ENCODE assay signal across 8 cellular contexts in the genomic region with DNA sequence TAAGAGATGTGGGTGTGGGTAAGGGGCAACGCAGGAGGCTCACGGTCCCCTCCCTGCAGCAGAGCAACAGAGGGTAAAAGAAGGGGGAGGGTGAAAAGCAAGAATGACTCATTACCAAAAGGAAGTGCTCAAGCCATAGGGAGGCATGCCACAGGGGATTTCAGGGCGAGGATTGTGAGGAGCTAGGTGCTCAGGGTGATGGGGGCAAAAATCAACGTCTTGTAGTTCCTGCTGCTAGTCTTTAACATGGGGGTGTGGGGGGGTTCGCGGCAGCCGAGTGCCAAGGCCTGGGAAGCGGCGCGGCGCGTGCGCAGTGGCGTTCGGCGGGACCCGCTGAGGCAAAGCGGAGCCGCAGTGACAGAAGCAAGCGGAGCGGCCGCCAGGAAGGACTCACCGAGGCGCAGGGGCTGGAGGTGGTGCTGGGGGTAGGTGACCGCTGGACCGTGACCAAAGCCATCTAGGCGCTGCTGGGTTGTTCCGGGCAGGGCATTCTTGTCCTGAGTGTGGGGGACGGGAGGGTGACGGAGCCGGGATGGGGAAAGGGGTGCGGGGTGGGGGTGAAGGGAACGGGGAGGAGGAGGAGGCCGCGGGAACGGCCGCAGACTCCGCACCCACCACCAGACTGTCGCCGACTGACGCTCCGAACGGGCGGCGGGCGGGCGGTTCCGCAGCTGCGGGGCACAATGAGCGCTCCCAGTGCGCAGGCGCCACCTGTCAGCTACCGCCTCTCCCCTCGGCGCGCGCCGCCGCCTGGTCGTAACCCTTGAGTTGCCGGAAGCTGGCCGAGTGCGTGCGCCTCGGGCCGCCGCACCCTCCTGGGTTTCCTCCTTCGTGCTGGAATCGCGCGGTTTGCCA. TPM values are rescaled to one million over a fixed set of nuclear protein-coding genes. Genes with fewer than 3 reads are reported as not detected.
DNase-seq lines count a peak whose midpoint lies in the region; ATAC-seq and TF ChIP-seq lines count a peak whose summit lies in the region.

Gene SSH2 (minus strand): TSS at position 685 of the 855 bp plus-strand sequence. CDS start 228 bp downstream, at position 457.

- H3K4me3 ChIP-seq in AG09309 (ENCODE audit: control insufficient read depth, low read depth, low read length), result peak within 1 kb of the TSS; percentile 72

- TF ChIP-seq CTCF in AG09309 (IDR thresholded peaks at IDR 0.05; ENCODE audit: control insufficient read depth, insufficient read depth, low read depth, low read length, missing control alignments), result no peak
- TF ChIP-seq CTCF in chondrocyte (IDR thresholded peaks at IDR 0.05), result no peak

- peaks cover 30% of the 10 kb centered on the region for H3K4me1 Mint-ChIP-seq in activated CD4-positive, alpha-beta T cell treated with anti-CD3 and anti-CD28 coated beads for 36 hours
- H3K4me1 Mint-ChIP-seq in chondrocyte (ENCODE audit: low read depth), result peaks cover 21% of the 10 kb centered on the region

- no peaks in the 10 kb centered on the region for H3K27me3 ChIP-seq in layer of hippocampus (ENCODE audit: control insufficient read depth, insufficient read depth, low read length)

- H3K9me3 Mint-ChIP-seq in activated CD4-positive, alpha-beta T cell treated with anti-CD3 and anti-CD28 coated beads for 36 hours (ENCODE audit: low read depth), result no peaks in the 10 kb centered on the region
- no peaks in the 10 kb centered on the region for H3K9me3 Mint-ChIP-seq in chondrocyte (ENCODE audit: low read depth)

- POLR2A ChIA-PET in activated CD4-positive, alpha-beta T cell treated with anti-CD3 and anti-CD28 coated beads for 36 hours (lab: Charles Lee), result interaction anchor here (0.6 to 1.4 kb wide), 4 partner anchors 88 to 313 kb away, joined by 3 to 5 read pairs (median 4); no protein-coding TSS in a partner anchor

- intact Hi-C loops in activated CD4-positive, alpha-beta T cell treated with anti-CD3 and anti-CD28 coated beads for 36 hours (cut with DNase I, micrococcal nuclease), result loop anchor here (1.0 to 5.0 kb wide), 10 partner anchors 63 to 635 kb away; partner anchors contain the start of genes GIT1 (in 1 of the 2), NSRP1 (in 1 of the 2), NUFIP2 (in 1 of the 2) and TP53I13 (in 1 of the 2)

- H3K4me3 Mint-ChIP-seq in activated CD4-positive, alpha-beta T cell treated with anti-CD3 and anti-CD28 coated beads for 36 hours, result no peak within 1 kb of the TSS
- no peak within 1 kb of the TSS for H3K4me3 Mint-ChIP-seq in chondrocyte (ENCODE audit: unreplicated experiment)

- peaks cover 2% of the 10 kb centered on the region for H3K36me3 Mint-ChIP-seq in activated CD4-positive, alpha-beta T cell treated with anti-CD3 and anti-CD28 coated beads for 36 hours (ENCODE audit: low read depth)
- no peaks in the 10 kb centered on the region for H3K36me3 Mint-ChIP-seq in chondrocyte (ENCODE audit: low read depth)

- H3K27ac Mint-ChIP-seq in activated CD4-positive, alpha-beta T cell treated with anti-CD3 and anti-CD28 coated beads for 36 hours, result no peak within 1 kb of the TSS
- no peak within 1 kb of the TSS for H3K27ac Mint-ChIP-seq in chondrocyte (ENCODE audit: unreplicated experiment)

- CTCF ChIA-PET in activated CD4-positive, alpha-beta T cell treated with anti-CD3 and anti-CD28 coated beads for 36 hours (lab: Charles Lee), result interaction anchor here (0.7 to 3.3 kb wide), 24 partner anchors 8 to 639 kb away, joined by 3 to 178 read pairs (median 6); partner anchors contain the start of genes ANKRD13B and EFCAB5

- ATAC-seq in GM19043 (IDR thresholded peaks at IDR 0.05; ENCODE audit: low read depth, unreplicated experiment) (peak; percentile 32), HG03432 (IDR thresholded peaks at IDR 0.05; ENCODE audit: unreplicated experiment) (peak; percentile 66)
- peak; percentile 77 for ATAC-seq in activated CD4-positive, alpha-beta T cell treated with anti-CD3 and anti-CD28 coated beads for 36 hours

- DNase-seq in AG09309 (ENCODE audit: low read depth) (no peak), NCI-H524 (lab: John Stamatoyannopoulos, UW) (peak; percentile 98 to 99), chondrocyte (ENCODE audit: low spot score) (peak; percentile 95)
- peak; percentile 94 for DNase-seq in activated CD4-positive, alpha-beta T cell treated with anti-CD3 and anti-CD28 coated beads for 36 hours
- DNase-seq in stimulated activated CD4-positive, alpha-beta T cell treated with anti-CD3 and anti-CD28 coated beads, Interleukin-1b, Interleukin-23, amount 100 ng/mL, for 4 hours (ENCODE audit: low read depth in 2 of 2), result peak; percentile 77 to 85

- peak within 1 kb of the TSS; percentile 96 for H3K27ac ChIP-seq in layer of hippocampus (ENCODE audit: low read depth, low read length)

- no peaks in the 10 kb centered on the region for H3K27me3 Mint-ChIP-seq in activated CD4-positive, alpha-beta T cell treated with anti-CD3 and anti-CD28 coated beads for 36 hours
- no peaks in the 10 kb centered on the region for H3K27me3 Mint-ChIP-seq in chondrocyte (ENCODE audit: low read depth)

RNA-seq across cellular contexts. Expression of gene SSH2, which starts in this region (rescaled TPM):
- 10 to 100 TPM; 32.6 to 36.1 TPM for total RNA-seq in activated CD4-positive, alpha-beta T cell treated with anti-CD3 and anti-CD28 coated beads for 36 hours
- total RNA-seq in chondrocyte, result 14.1 to 24.0 TPM (median 14.3 TPM) in 3 replicates
